Comparison of ENCODE assay signal across 1 cellular context in genomic region chrX:71859637-71860036, GRCh38.
TF ChIP-seq lines count a peak whose summit lies in the region.

No MANE protein-coding gene starts in this region.

TF ChIP-seq in GM23338, 12 proteins besides CTCF, POLR2A, EP300 and RAD21 (continued from another document):
- TF ChIP-seq ETS1 (IDR thresholded peaks at IDR 0.05) (no peak), JUNB (IDR thresholded peaks at IDR 0.05; ENCODE audit: unreplicated experiment) (no peak), ZNF331 (CRISPR knock-in tag; IDR thresholded peaks at IDR 0.05; ENCODE audit: low read depth) (no peak), NANOG (IDR thresholded peaks at IDR 0.05; ENCODE audit: borderline replicate concordance) (no peak)
